20 cellular contexts compared by ENCODE assay signal in genomic region chr19:7562646-7563393, GRCh38. TPM values are rescaled to one million over a fixed set of nuclear protein-coding genes. Genes with fewer than 3 reads are reported as not detected.
DNase-seq lines count a peak whose midpoint lies in the region; ATAC-seq, FAIRE-seq and TF ChIP-seq lines count a peak whose summit lies in the region.
"Had no signal": no experiment of that assay in that cellular context is flagged by ENCODE, and none has a peak within 500 bp of the region (broad histone marks: within the 10 kb centered on the region; RNA-seq: fewer than 3 reads in every experiment).

No MANE protein-coding gene starts in this region.

- POLR2A ChIA-PET in activated naive CD8-positive, alpha-beta T cell treated with anti-CD3 and anti-CD28 coated beads, Interleukin-2, amount 10 ng/mL, durations not matched to agents 7 days and 5 days (lab: Charles Lee): interaction anchor here (0.5 kb wide), 2 partner anchors 31 to 811 kb away, joined by 4 read pairs; no protein-coding TSS in a partner anchor

- H3K27ac ChIP-seq in endodermal cell (ENCODE audit: low read depth, low read length) (no peak overlapping the region), small intestine (ENCODE audit: low read depth in 1 of 2, low read length in 1 of 2) (no peak overlapping the region), psoas muscle (no peak overlapping the region)
- H3K27ac ChIP-seq: gastrocnemius medialis, VCaP had no signal

- H3K4me1 ChIP-seq in endodermal cell (ENCODE audit: control insufficient read depth, insufficient read depth, low read length) (no peaks in the 10 kb centered on the region), small intestine (ENCODE audit: control insufficient read depth in 2 of 2, insufficient read depth in 1 of 2, low read depth in 1 of 2, low read length in 1 of 2) (no peaks in the 10 kb centered on the region), psoas muscle (no peaks in the 10 kb centered on the region)
- H3K4me1 ChIP-seq: gastrocnemius medialis had no signal

- H3K9ac ChIP-seq in endodermal cell (ENCODE audit: extremely low read depth, low read length, poor library complexity, severe bottlenecking): no peak overlapping the region

- H3K4me1 Mint-ChIP-seq in activated naive CD8-positive, alpha-beta T cell treated with anti-CD3 and anti-CD28 coated beads, Interleukin-2, amount 10 ng/mL, durations not matched to agents 7 days and 5 days: peaks cover 5% of the 10 kb centered on the region
- H3K4me1 Mint-ChIP-seq in activated naive CD8-positive, alpha-beta T cell treated with anti-CD3 and anti-CD28 coated beads for 36 hours: no peaks in the 10 kb centered on the region
- H3K4me1 Mint-ChIP-seq in endodermal cell: no peaks in the 10 kb centered on the region
- H3K4me1 Mint-ChIP-seq: CD8-positive, alpha-beta memory T cell had no signal

- no peak for ATAC-seq in activated naive CD8-positive, alpha-beta T cell treated with anti-CD3 and anti-CD28 coated beads, Interleukin-2, amount 10 ng/mL, durations not matched to agents 7 days and 5 days (ENCODE audit: low read depth)
- no peak for ATAC-seq in psoas muscle
- ATAC-seq: activated CD8-positive, alpha-beta memory T cell treated with anti-CD3 and anti-CD28 coated beads, Interleukin-2, amount 10 ng/mL, durations not matched to agents 7 days and 5 days; gastrocnemius medialis had no signal

- no peak for FAIRE-seq in small intestine (lab: Jason Lieb, UNC)

- 68 to 80% methylated on average over 9 to 13 of the region's 16 CpGs for WGBS in endodermal cell (ENCODE audit: insufficient coverage in 1 of 2, insufficient read length in 1 of 2), 2 experiments
- WGBS in small intestine, 3 donors: 38 to 67% (median 56%) methylated on average over 15 to 16 of the region's 16 CpGs
- WGBS in psoas muscle, 3 donors: 51 to 54% (median 52%) methylated on average over 16 of the region's 16 CpGs

- no peak overlapping the region for H3K4me3 ChIP-seq in endodermal cell (ENCODE audit: low read length)
- no peak overlapping the region for H3K4me3 ChIP-seq in small intestine (ENCODE audit: low read depth in 1 of 2, low read length in 2 of 2)
- H3K4me3 ChIP-seq in psoas muscle: no peak overlapping the region
- H3K4me3 ChIP-seq: gastrocnemius medialis had no signal

- H3K36me3 ChIP-seq in endodermal cell (ENCODE audit: control insufficient read depth, insufficient read depth, low read length) (peaks cover 14% of the 10 kb centered on the region), small intestine (ENCODE audit: control insufficient read depth in 2 of 2, insufficient read depth in 2 of 2, low read length in 2 of 2) (peaks cover 8 to 10% of the 10 kb centered on the region in 2 donors), psoas muscle (ENCODE audit: insufficient read depth in 1 of 2, low read depth in 1 of 2) (peaks cover 3 to 41% of the 10 kb centered on the region in 2 donors)

- peaks cover 29% of the 10 kb centered on the region for H3K36me3 Mint-ChIP-seq in activated naive CD8-positive, alpha-beta T cell treated with anti-CD3 and anti-CD28 coated beads, Interleukin-2, amount 10 ng/mL, durations not matched to agents 7 days and 5 days
- H3K36me3 Mint-ChIP-seq in activated naive CD8-positive, alpha-beta T cell treated with anti-CD3 and anti-CD28 coated beads for 36 hours: peaks cover 19% of the 10 kb centered on the region
- H3K36me3 Mint-ChIP-seq in endodermal cell (ENCODE audit: low read depth): peaks cover 22% of the 10 kb centered on the region

- no peak overlapping the region for H3K27ac Mint-ChIP-seq in activated naive CD8-positive, alpha-beta T cell treated with anti-CD3 and anti-CD28 coated beads, Interleukin-2, amount 10 ng/mL, durations not matched to agents 7 days and 5 days
- H3K27ac Mint-ChIP-seq in activated naive CD8-positive, alpha-beta T cell treated with anti-CD3 and anti-CD28 coated beads for 36 hours: no peak overlapping the region
- no peak overlapping the region for H3K27ac Mint-ChIP-seq in endodermal cell
- H3K27ac Mint-ChIP-seq: activated CD8-positive, alpha-beta memory T cell treated with anti-CD3 and anti-CD28 coated beads, Interleukin-2, amount 10 ng/mL, durations not matched to agents 7 days and 5 days had no signal

- H3K9me3 ChIP-seq in endodermal cell (ENCODE audit: control insufficient read depth, low read length) (no peaks in the 10 kb centered on the region), small intestine (ENCODE audit: control insufficient read depth, low read depth) (no peaks in the 10 kb centered on the region), psoas muscle (no peaks in the 10 kb centered on the region)
- H3K9me3 ChIP-seq: gastrocnemius medialis had no signal

- peak; percentile 60 for DNase-seq in activated naive CD8-positive, alpha-beta T cell treated with anti-CD3 and anti-CD28 coated beads, Interleukin-2, amount 10 ng/mL, durations not matched to agents 7 days and 5 days
- DNase-seq in activated naive CD8-positive, alpha-beta T cell treated with anti-CD3 and anti-CD28 coated beads for 36 hours: no peak
- DNase-seq in OCI-M1 (lab: John Stamatoyannopoulos, UW) (peak; percentile 5), endodermal cell (peak; percentile 74), small intestine (peak; percentile 34), NCI-H1105 treated with DMSO at 0.1 percent for 48 hours (lab: John Stamatoyannopoulos, UW) (no peak), GOT3 (lab: John Stamatoyannopoulos, UW) (no peak), psoas muscle (no peak)
- DNase-seq: activated CD8-positive, alpha-beta memory T cell treated with anti-CD3 and anti-CD28 coated beads, Interleukin-2, amount 10 ng/mL, durations not matched to agents 7 days and 5 days; activated effector memory CD4-positive, alpha-beta T cell treated with anti-CD3 and anti-CD28 coated beads, Interleukin-2, amount 50 U/mL, for 16 hours; aorta; CD8-positive, alpha-beta memory T cell; DMS79 treated with DMSO at 0.1 percent for 48 hours; gastrocnemius medialis; NCI-H2081; NCI-H526; SW 1271 had no signal

- TF ChIP-seq CTCF in endodermal cell (conservative IDR thresholded peaks at IDR 0.05): no peak
- no peak for TF ChIP-seq CTCF in psoas muscle (IDR thresholded peaks at IDR 0.05)

- peaks cover 1% of the 10 kb centered on the region for H3K9me3 Mint-ChIP-seq in activated naive CD8-positive, alpha-beta T cell treated with anti-CD3 and anti-CD28 coated beads, Interleukin-2, amount 10 ng/mL, durations not matched to agents 7 days and 5 days
- no peaks in the 10 kb centered on the region for H3K9me3 Mint-ChIP-seq in activated naive CD8-positive, alpha-beta T cell treated with anti-CD3 and anti-CD28 coated beads for 36 hours
- no peaks in the 10 kb centered on the region for H3K9me3 Mint-ChIP-seq in endodermal cell
- H3K9me3 Mint-ChIP-seq: CD8-positive, alpha-beta memory T cell had no signal

- intact Hi-C loops in psoas muscle (cut with DNase I): no loop called here

- H3K27me3 Mint-ChIP-seq in activated naive CD8-positive, alpha-beta T cell treated with anti-CD3 and anti-CD28 coated beads, Interleukin-2, amount 10 ng/mL, durations not matched to agents 7 days and 5 days: no peaks in the 10 kb centered on the region
- H3K27me3 Mint-ChIP-seq in activated naive CD8-positive, alpha-beta T cell treated with anti-CD3 and anti-CD28 coated beads for 36 hours: no peaks in the 10 kb centered on the region
- H3K27me3 Mint-ChIP-seq in endodermal cell (ENCODE audit: insufficient read depth): no peaks in the 10 kb centered on the region
- H3K27me3 Mint-ChIP-seq: activated CD8-positive, alpha-beta memory T cell treated with anti-CD3 and anti-CD28 coated beads, Interleukin-2, amount 10 ng/mL, durations not matched to agents 7 days and 5 days; CD8-positive, alpha-beta memory T cell had no signal

- H3K27me3 ChIP-seq in endodermal cell (ENCODE audit: control insufficient read depth, insufficient read depth, low read length, poor library complexity, severe bottlenecking) (no peaks in the 10 kb centered on the region), small intestine (ENCODE audit: control insufficient read depth in 2 of 2, insufficient read depth in 2 of 2, low read length in 2 of 2) (no peaks in the 10 kb centered on the region), psoas muscle (ENCODE audit: insufficient read depth in 3 of 3, low read length in 2 of 3) (no peaks in the 10 kb centered on the region)
- H3K27me3 ChIP-seq: gastrocnemius medialis had no signal

- H3K4me3 Mint-ChIP-seq in activated naive CD8-positive, alpha-beta T cell treated with anti-CD3 and anti-CD28 coated beads, Interleukin-2, amount 10 ng/mL, durations not matched to agents 7 days and 5 days: no peak overlapping the region
- H3K4me3 Mint-ChIP-seq in activated naive CD8-positive, alpha-beta T cell treated with anti-CD3 and anti-CD28 coated beads for 36 hours: no peak overlapping the region
- no peak overlapping the region for H3K4me3 Mint-ChIP-seq in endodermal cell
- H3K4me3 Mint-ChIP-seq: activated CD8-positive, alpha-beta memory T cell treated with anti-CD3 and anti-CD28 coated beads, Interleukin-2, amount 10 ng/mL, durations not matched to agents 7 days and 5 days; CD8-positive, alpha-beta memory T cell had no signal

RNA-seq across cellular contexts. Expression of gene PNPLA6, which starts 27.3 kb away (rescaled TPM):
- total RNA-seq in activated naive CD8-positive, alpha-beta T cell treated with anti-CD3 and anti-CD28 coated beads, Interleukin-2, amount 10 ng/mL, durations not matched to agents 7 days and 5 days: 100 to 1,000 TPM; 152 to 155 TPM
- 10 to 100 TPM; 67.8 to 68.5 TPM for total RNA-seq in activated naive CD8-positive, alpha-beta T cell treated with anti-CD3 and anti-CD28 coated beads for 36 hours
- 100 to 1,000 TPM in 1 of 2 donors, 10 to 100 TPM in 1; 86.1 to 124 TPM for total RNA-seq in endodermal cell
- 62.2 TPM for polyA plus RNA-seq in endodermal cell (2013, experiment 1 of 2)
- polyA plus RNA-seq in endodermal cell (2013, experiment 2 of 2): 61.6 TPM
- polyA plus RNA-seq in small intestine: 100 to 1,000 TPM in 1 of 3 donors, 10 to 100 TPM in 2; 67.8 to 120 (median 89.0) TPM
- 10 to 100 TPM; 53.3 to 72.8 (median 62.7) TPM for total RNA-seq in psoas muscle
- 10 to 100 TPM; 31.8 to 63.8 (median 34.6) TPM for polyA plus RNA-seq in psoas muscle

RNA-seq across cellular contexts. Expression of gene CAMSAP3, which starts 32.8 kb away (rescaled TPM):
- total RNA-seq in activated naive CD8-positive, alpha-beta T cell treated with anti-CD3 and anti-CD28 coated beads, Interleukin-2, amount 10 ng/mL, durations not matched to agents 7 days and 5 days: under 1 TPM; 0.40 to 0.50 TPM
- total RNA-seq in activated naive CD8-positive, alpha-beta T cell treated with anti-CD3 and anti-CD28 coated beads for 36 hours: under 1 TPM; 0.50 to 0.52 TPM
- 10 to 100 TPM; 65.5 to 76.8 TPM for total RNA-seq in endodermal cell
- 18.6 TPM for polyA plus RNA-seq in endodermal cell (2013, experiment 1 of 2)
- 18.0 TPM for polyA plus RNA-seq in endodermal cell (2013, experiment 2 of 2)
- polyA plus RNA-seq in small intestine: 10 to 100 TPM; 32.4 to 87.4 (median 71.3) TPM
- total RNA-seq in psoas muscle: under 1 TPM in 2 of 4 donors, not detected in 2; 0.14 to 0.15 TPM
- under 1 TPM in 2 of 3 donors, not detected in 1; 0.03 to 0.04 TPM for polyA plus RNA-seq in psoas muscle
- total RNA-seq: aorta, RPMI7951, subcutaneous adipose tissue had no signal

RNA-seq across cellular contexts. Expression of gene MCOLN1, which starts 40.4 kb away (rescaled TPM):
- total RNA-seq in activated naive CD8-positive, alpha-beta T cell treated with anti-CD3 and anti-CD28 coated beads, Interleukin-2, amount 10 ng/mL, durations not matched to agents 7 days and 5 days: 10 to 100 TPM; 17.5 to 18.2 TPM
- total RNA-seq in activated naive CD8-positive, alpha-beta T cell treated with anti-CD3 and anti-CD28 coated beads for 36 hours: 10 to 100 TPM; 12.3 to 12.4 TPM
- 10 to 100 TPM; 18.0 to 21.4 TPM for total RNA-seq in endodermal cell
- 10.9 TPM for polyA plus RNA-seq in endodermal cell (2013, experiment 1 of 2)
- 13.2 TPM for polyA plus RNA-seq in endodermal cell (2013, experiment 2 of 2)
- 10 to 100 TPM; 17.6 to 21.1 (median 18.6) TPM for polyA plus RNA-seq in small intestine
- total RNA-seq in psoas muscle: 10 to 100 TPM; 15.4 to 23.8 (median 17.0) TPM
- 10 to 100 TPM; 15.9 to 28.6 (median 20.2) TPM for polyA plus RNA-seq in psoas muscle

RNA-seq across cellular contexts. Expression of gene ZNF358, which starts 46.9 kb away (rescaled TPM):
- 10 to 100 TPM; 12.6 to 13.1 TPM for total RNA-seq in activated naive CD8-positive, alpha-beta T cell treated with anti-CD3 and anti-CD28 coated beads, Interleukin-2, amount 10 ng/mL, durations not matched to agents 7 days and 5 days
- total RNA-seq in activated naive CD8-positive, alpha-beta T cell treated with anti-CD3 and anti-CD28 coated beads for 36 hours: 1 to 10 TPM; 6.5 to 7.3 TPM
- total RNA-seq in endodermal cell (10 to 100 TPM; 45.9 to 53.2 TPM), psoas muscle (100 to 1,000 TPM in 1 of 4 donors, 10 to 100 TPM in 3; 80.4 to 109 (median 90.1) TPM)
- polyA plus RNA-seq in endodermal cell (2013, experiment 1 of 2): 66.1 TPM
- polyA plus RNA-seq in endodermal cell (2013, experiment 2 of 2): 59.3 TPM
- polyA plus RNA-seq in small intestine (10 to 100 TPM; 37.3 to 77.5 (median 75.8) TPM), psoas muscle (100 to 1,000 TPM in 1 of 3 donors, 10 to 100 TPM in 2; 38.1 to 110 (median 88.9) TPM)

Comparison
In these comparisons a context has a peak if more than half of its experiments do, and no peak if none do; other contexts are left out.
1. DNase-seq: peak in activated naive CD8-positive, alpha-beta T cell treated with anti-CD3 and anti-CD28 coated beads, Interleukin-2, amount 10 ng/mL, durations not matched to agents 7 days and 5 days (single experiment), OCI-M1 (single experiment), endodermal cell (single experiment) and small intestine (single experiment); none in activated naive CD8-positive, alpha-beta T cell treated with anti-CD3 and anti-CD28 coated beads for 36 hours (single experiment), NCI-H1105 treated with DMSO at 0.1 percent for 48 hours (single experiment), GOT3 (single experiment) and psoas muscle (0 of 2).
2. RNA of gene CAMSAP3, which starts 32.8 kb away (total RNA-seq): 65.5 to 76.8 TPM in endodermal cell; 0.50 to 0.52 TPM in activated naive CD8-positive, alpha-beta T cell treated with anti-CD3 and anti-CD28 coated beads for 36 hours, 0.40 to 0.50 TPM in activated naive CD8-positive, alpha-beta T cell treated with anti-CD3 and anti-CD28 coated beads, Interleukin-2, amount 10 ng/mL, durations not matched to agents 7 days and 5 days and 0.14 to 0.15 TPM in psoas muscle; every median in the first group is over 10 times any median in the second.